ENCODE assay signal across 13 cellular contexts in the genomic region with DNA sequence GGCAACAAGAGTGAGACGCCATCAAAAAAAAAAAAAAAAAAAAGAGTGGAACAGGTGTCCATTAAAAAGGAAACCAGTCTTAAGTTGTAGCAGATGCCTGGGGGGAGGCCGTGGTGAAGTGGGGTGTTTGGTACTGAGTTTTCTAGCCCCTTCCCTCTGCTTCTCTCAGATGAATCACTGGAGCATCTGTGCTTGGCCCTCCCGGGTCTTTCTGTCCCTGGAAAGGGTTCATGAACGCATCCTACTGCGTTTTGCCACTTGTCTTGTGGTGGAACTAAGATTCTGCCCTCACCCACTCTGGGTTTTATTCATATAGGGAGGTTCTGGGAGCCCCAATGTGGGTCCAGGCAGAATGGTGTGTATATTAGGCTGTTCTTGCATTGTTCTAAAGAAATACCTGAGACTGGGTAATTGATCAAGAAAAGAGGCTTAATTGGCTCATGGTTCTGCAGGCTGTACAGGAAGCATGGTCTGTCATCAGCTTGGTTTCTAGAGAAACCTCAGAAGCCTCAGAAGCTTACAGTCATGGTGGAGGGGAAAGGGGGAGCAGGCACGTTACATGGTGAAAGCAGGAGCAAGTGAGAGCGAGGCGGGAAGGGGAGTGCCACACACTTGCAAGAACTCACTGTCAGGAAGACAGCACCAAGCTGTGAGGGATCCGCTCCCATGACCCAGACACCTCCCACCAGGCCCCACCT.
DNase-seq lines count a peak whose midpoint lies in the region; ATAC-seq and TF ChIP-seq lines count a peak whose summit lies in the region.
"Had no signal": no experiment of that assay in that cellular context is flagged by ENCODE, and none has a peak within 500 bp of the region (broad histone marks: within the 10 kb centered on the region; RNA-seq: fewer than 3 reads in every experiment).

No MANE protein-coding gene starts in this region.

- H3K36me3 Mint-ChIP-seq in central memory CD8-positive, alpha-beta T cell (ENCODE audit: insufficient read depth) = peaks cover 5% of the 10 kb centered on the region

- H3K27me3 Mint-ChIP-seq in central memory CD8-positive, alpha-beta T cell = no peaks in the 10 kb centered on the region

- no TSS peak for BruUV-seq in mammary epithelial cell (replicated peaks; lab: Mats Ljungman, UMichigan)
- BruUV-seq in A673 (replicated peaks; lab: Mats Ljungman, UMichigan) = no TSS peak

- no peaks in the 10 kb centered on the region for H4K20me1 ChIP-seq in mammary epithelial cell (ENCODE audit: insufficient read depth, low read length)

- H3K4me3 Mint-ChIP-seq in central memory CD8-positive, alpha-beta T cell = no peak overlapping the region

- H3K4me3 ChIP-seq in mammary epithelial cell (replicated peaks in 1 of 3; ENCODE audit: insufficient read depth in 1 of 3, low read depth in 2 of 3, low read length in 3 of 3) = no peak overlapping the region
- no peak overlapping the region for H3K4me3 ChIP-seq in esophagus squamous epithelium
- no peak overlapping the region for H3K4me3 ChIP-seq in A673 (ENCODE audit: low read depth, low read length, poor library complexity, severe bottlenecking)

- no peak overlapping the region for H3K27ac ChIP-seq in mammary epithelial cell (ENCODE audit: insufficient read depth, low read depth, low read length)
- no peak overlapping the region for H3K27ac ChIP-seq in esophagus squamous epithelium
- no peak overlapping the region for H3K27ac ChIP-seq in A673 (ENCODE audit: low read depth, low read length, poor library complexity, severe bottlenecking)

- no peak overlapping the region for H3K27ac Mint-ChIP-seq in central memory CD8-positive, alpha-beta T cell (ENCODE audit: low read depth)

- in situ Hi-C loops in mammary epithelial cell (cut with MboI; ENCODE audit: low sequenced_read_pairs in 2 of 2) = no loop called here

- ATAC-seq in HG03460 (IDR thresholded peaks at IDR 0.05; ENCODE audit: unreplicated experiment) = peak; percentile 70
- peak; percentile 74 for ATAC-seq in central memory CD8-positive, alpha-beta T cell (replicated peaks; ENCODE audit: extremely low read depth, poor library complexity, severe bottlenecking)
- ATAC-seq: Right ventricle myocardium inferior had no signal

- peak; percentile 14 for DNase-seq in activated CD4-positive, alpha-beta T cell treated with anti-CD3 and anti-CD28 coated beads, Interleukin-2, amount 50 U/mL, for 1 hour
- DNase-seq in central memory CD8-positive, alpha-beta T cell (ENCODE audit: low spot score in 2 of 2) = peak in 1 of 2 donors; percentile 15
- DNase-seq in stimulated activated CD8-positive, alpha-beta memory T cell treated with anti-CD3 and anti-CD28 coated beads, Interleukin-4, amount 100 ng/mL, for 24 hours (ENCODE audit: low read depth) = peak; percentile 11
- DNase-seq in mammary epithelial cell (no peak), esophagus squamous epithelium (lab: John Stamatoyannopoulos, UW) (no peak), A673 (ENCODE audit: low spot score) (no peak)
- DNase-seq: activated gamma-delta T cell treated with Interleukin-2 at 50 U/mL for 16 hours, erythroblast, IMR-90, NCI-H146, NCI-H69 had no signal

- dilution Hi-C loops in mammary epithelial cell (cut with HindIII; ENCODE audit: low sequenced_read_pairs) = no loop called here

- H3K9me3 Mint-ChIP-seq in central memory CD8-positive, alpha-beta T cell = peaks cover 6% of the 10 kb centered on the region

- H3K9me3 ChIP-seq in mammary epithelial cell (replicated peaks; ENCODE audit: insufficient read depth, low read length) (no peaks in the 10 kb centered on the region), esophagus squamous epithelium (no peaks in the 10 kb centered on the region), A673 (ENCODE audit: low read depth, low read length, poor library complexity, severe bottlenecking) (no peaks in the 10 kb centered on the region)

- H3K36me3 ChIP-seq in mammary epithelial cell (ENCODE audit: insufficient read depth, low read length) = no peaks in the 10 kb centered on the region
- H3K36me3 ChIP-seq in esophagus squamous epithelium = no peaks in the 10 kb centered on the region
- H3K36me3 ChIP-seq in A673 (ENCODE audit: insufficient read depth, low read length, poor library complexity, severe bottlenecking) = no peaks in the 10 kb centered on the region

- no peak overlapping the region for H3K4me2 ChIP-seq in mammary epithelial cell (ENCODE audit: insufficient read depth, low read depth, low read length)

- H3K27me3 ChIP-seq in mammary epithelial cell (ENCODE audit: insufficient read depth, low read length) (no peaks in the 10 kb centered on the region), esophagus squamous epithelium (no peaks in the 10 kb centered on the region), A673 (replicated peaks; ENCODE audit: insufficient read depth, low read depth, low read length, poor library complexity) (no peaks in the 10 kb centered on the region)

- no peaks in the 10 kb centered on the region for H3K79me2 ChIP-seq in mammary epithelial cell (ENCODE audit: insufficient read depth, low read length)

- H3K4me1 ChIP-seq in mammary epithelial cell (ENCODE audit: insufficient read depth, low read length) = no peaks in the 10 kb centered on the region
- H3K4me1 ChIP-seq in esophagus squamous epithelium = peaks cover 0 to 30% (median 8%) of the 10 kb centered on the region in 3 donors
- no peaks in the 10 kb centered on the region for H3K4me1 ChIP-seq in A673 (ENCODE audit: insufficient read depth, low read length, poor library complexity, severe bottlenecking)

- no peak overlapping the region for H3K9ac ChIP-seq in mammary epithelial cell (ENCODE audit: insufficient read depth, low read length)

- CTCF ChIA-PET in mammary epithelial cell (lab: Charles Lee; ENCODE audit: low non-redundant PET) = no interaction called here
- CTCF ChIA-PET in A673 (lab: Charles Lee) = no interaction called here

- H2AFZ ChIP-seq in mammary epithelial cell (ENCODE audit: low read depth, low read length) = no peak overlapping the region

- WGBS in mammary epithelial cell (ENCODE audit: low coverage, missing lambda C conversion rate) = 86% methylated on average over 4 of the region's 9 CpGs
- 83 to 94% methylated on average over 9 of the region's 9 CpGs for WGBS in esophagus squamous epithelium, 2 donors

- peaks cover 24% of the 10 kb centered on the region for H3K4me1 Mint-ChIP-seq in central memory CD8-positive, alpha-beta T cell

- intact Hi-C loops in mammary epithelial cell (cut with micrococcal nuclease) = no loop called here
- intact Hi-C loops in esophagus squamous epithelium (cut with DNase I) = no loop called here
- intact Hi-C loops in A673 (cut with micrococcal nuclease; ENCODE audit: unreplicated experiment) = no loop called here

- POLR2A ChIA-PET in A673 (lab: Charles Lee; ENCODE audit: low non-redundant PET) = no interaction called here

- TF ChIP-seq POLR2A in esophagus squamous epithelium (IDR thresholded peaks at IDR 0.05) = no peak

- no peak for TF ChIP-seq CTCF in mammary epithelial cell (conservative IDR thresholded peaks at IDR 0.05 in 1 of 2, IDR thresholded peaks at IDR 0.05 in 1 of 2; ENCODE audit: extremely low read depth in 1 of 2, insufficient read depth in 1 of 2, low read depth in 1 of 2, low read length in 2 of 2)
- TF ChIP-seq CTCF in esophagus squamous epithelium (IDR thresholded peaks at IDR 0.05) = no peak
- TF ChIP-seq CTCF in A673 (conservative IDR thresholded peaks at IDR 0.05; ENCODE audit: low read depth, low read length) = no peak

Comparison
In these comparisons a context has a peak if more than half of its experiments do, and no peak if none do; other contexts are left out.
1. DNase-seq: peak in activated CD4-positive, alpha-beta T cell treated with anti-CD3 and anti-CD28 coated beads, Interleukin-2, amount 50 U/mL, for 1 hour (single experiment) and stimulated activated CD8-positive, alpha-beta memory T cell treated with anti-CD3 and anti-CD28 coated beads, Interleukin-4, amount 100 ng/mL, for 24 hours (single experiment); none in mammary epithelial cell (single experiment), esophagus squamous epithelium (single experiment) and A673 (single experiment).